Comparison of ENCODE assay signal across 8 cellular contexts in the genomic region with DNA sequence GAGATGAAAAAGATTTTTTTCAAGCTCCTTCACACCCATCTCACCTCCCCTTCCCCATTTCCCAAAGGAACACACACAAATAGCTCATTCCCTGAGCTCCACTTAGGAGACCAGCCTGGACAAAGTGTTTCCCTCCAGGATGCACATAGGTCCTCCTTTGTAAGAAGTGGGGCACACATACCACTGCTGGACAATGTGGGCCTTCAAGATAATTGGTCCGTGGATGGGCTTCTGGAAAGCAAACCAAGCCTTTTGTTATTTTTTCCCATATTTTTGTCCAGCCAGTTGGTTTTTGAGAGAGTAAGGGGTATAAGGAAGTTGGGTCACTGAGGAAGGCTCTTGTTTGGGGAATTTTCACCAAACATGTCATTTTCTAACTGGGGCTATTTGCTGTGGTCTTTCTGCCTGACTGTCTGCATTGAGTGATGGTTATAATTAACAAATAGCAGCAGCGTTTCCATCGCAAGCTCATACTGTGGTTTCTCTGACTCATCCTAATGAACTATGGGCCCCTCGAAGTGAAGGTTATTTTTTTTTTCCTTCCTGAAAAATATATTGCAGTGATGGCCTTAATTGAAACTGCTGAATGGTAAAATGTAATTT.
DNase-seq lines count a peak whose midpoint lies in the region; ATAC-seq, FAIRE-seq and TF ChIP-seq lines count a peak whose summit lies in the region.

No MANE protein-coding gene starts in this region.

- H3K4me3 ChIP-seq in sigmoid colon: no peak overlapping the region

- no peaks in the 10 kb centered on the region for H3K27me3 ChIP-seq in sigmoid colon

- no peaks in the 10 kb centered on the region for H3K9me3 Mint-ChIP-seq in natural killer cell

- peak; percentile 55 for ATAC-seq in GM18873 (IDR thresholded peaks at IDR 0.05; ENCODE audit: low FRiP score, unreplicated experiment)
- ATAC-seq in HG02885 (IDR thresholded peaks at IDR 0.05; ENCODE audit: poor library complexity, unreplicated experiment): peak; percentile 88
- ATAC-seq in natural killer cell: peak in 2 of 3 donors; percentile 58 to 60

- no peak for TF ChIP-seq EP300 in sigmoid colon (IDR thresholded peaks at IDR 0.05)

- H3K36me3 ChIP-seq in sigmoid colon: no peaks in the 10 kb centered on the region

- no peaks in the 10 kb centered on the region for H3K36me3 Mint-ChIP-seq in natural killer cell

- TF ChIP-seq CTCF in natural killer cell (IDR thresholded peaks at IDR 0.05): no peak
- TF ChIP-seq CTCF in sigmoid colon (IDR thresholded peaks at IDR 0.05): no peak

- peak overlapping the region; percentile 71 to 81 for H3K27ac Mint-ChIP-seq in natural killer cell

- DNase-seq in RCC 7860 (ENCODE audit: low spot score) (peak; percentile 75), natural killer cell (no peak), NCI-H1092 treated with DMSO at 0.1 percent for 48 hours (lab: John Stamatoyannopoulos, UW) (no peak), epidermal melanocyte (ENCODE audit: insufficient read length, low spot score) (no peak), sigmoid colon (no peak), midbrain (lab: John Stamatoyannopoulos, UW) (no peak)

- intact Hi-C loops in natural killer cell (cut with micrococcal nuclease) (no loop called here), sigmoid colon (cut with DNase I) (loop anchor here (5.0 to 10.0 kb wide), 3 partner anchors 39 to 1163 kb away; no protein-coding TSS in a partner anchor)

- no peak for TF ChIP-seq POLR2A in sigmoid colon (IDR thresholded peaks at IDR 0.05)

- 46 to 66% methylated on average over 4 of the region's 4 CpGs for WGBS in sigmoid colon, 2 donors

- H3K4me1 ChIP-seq in sigmoid colon: peaks cover 0 to 40% (median 27%) of the 10 kb centered on the region in 4 donors

- peaks cover 42 to 55% of the 10 kb centered on the region in 2 donors for H3K4me1 Mint-ChIP-seq in natural killer cell

- no peaks in the 10 kb centered on the region for H3K27me3 Mint-ChIP-seq in natural killer cell (ENCODE audit: low read depth in 2 of 2)

- FAIRE-seq in RCC 7860 (lab: Jason Lieb, UNC): peak; percentile 97

- peak overlapping the region; percentile 65 for H3K4me3 Mint-ChIP-seq in natural killer cell

- no peak overlapping the region for H3K27ac ChIP-seq in sigmoid colon

- H3K9me3 ChIP-seq in sigmoid colon: no peaks in the 10 kb centered on the region
